In the genomic region with DNA sequence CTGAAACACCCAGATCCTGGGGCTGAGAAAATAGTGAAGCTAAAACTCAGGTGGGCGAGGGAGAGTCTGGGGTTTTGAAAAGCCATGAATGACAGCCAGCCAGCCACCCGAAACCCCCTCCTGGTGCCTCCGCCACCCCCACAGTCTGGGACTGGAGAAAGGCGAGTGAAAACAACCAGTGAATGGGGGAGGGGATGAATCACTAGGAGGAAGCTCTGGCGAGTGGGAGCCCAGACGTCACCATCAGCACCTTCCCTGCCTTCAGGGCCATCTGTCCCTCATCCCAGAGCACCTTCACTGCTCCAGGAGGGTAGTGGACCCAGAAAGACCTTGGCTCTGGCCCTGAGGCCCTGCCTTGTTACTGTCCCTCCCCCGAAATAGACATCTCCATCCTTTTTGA, we compare ENCODE assay signal across 16 cellular contexts. TPM values are rescaled to one million over a fixed set of nuclear protein-coding genes. Genes with fewer than 3 reads are reported as not detected.
DNase-seq lines count a peak whose midpoint lies in the region; ATAC-seq, FAIRE-seq and TF ChIP-seq lines count a peak whose summit lies in the region.
"Had no signal": no experiment of that assay in that cellular context is flagged by ENCODE, and none has a peak within 500 bp of the region (broad histone marks: within the 10 kb centered on the region; RNA-seq: fewer than 3 reads in every experiment).

No MANE protein-coding gene starts in this region.

- no peaks in the 10 kb centered on the region for H3K27me3 ChIP-seq in CD4-positive, alpha-beta T cell (ENCODE audit: control insufficient read depth, insufficient read depth, low read length)
- no peaks in the 10 kb centered on the region for H3K27me3 ChIP-seq in colonic mucosa

- intact Hi-C loops in CD4-positive, alpha-beta T cell (cut with DNase I, micrococcal nuclease) = no loop called here
- intact Hi-C loops in posterior vena cava (cut with DNase I) (no loop called here), colonic mucosa (cut with DNase I) (no loop called here), kidney (cut with DNase I) (no loop called here)

- peaks cover 74% of the 10 kb centered on the region for H3K4me1 Mint-ChIP-seq in CD4-positive, alpha-beta T cell (ENCODE audit: low read depth)
- peaks cover 46% of the 10 kb centered on the region for H3K4me1 Mint-ChIP-seq in activated T-helper 17 cell treated with anti-CD3 and anti-CD28 coated beads, Interleukin-2, amount 50 U/mL, for 72 hours

- CTCF ChIA-PET in CD4-positive, alpha-beta T cell (lab: Charles Lee) = no interaction called here

- TF ChIP-seq CTCF in CD4-positive, alpha-beta T cell (IDR thresholded peaks at IDR 0.05) = no peak
- TF ChIP-seq CTCF in colonic mucosa (IDR thresholded peaks at IDR 0.05) (no peak), kidney (IDR thresholded peaks at IDR 0.05; ENCODE audit: borderline replicate concordance, extremely low read depth, insufficient read depth) (no peak)

- H3K9me3 ChIP-seq in CD4-positive, alpha-beta T cell (ENCODE audit: control insufficient read depth, low read length) = no peaks in the 10 kb centered on the region
- H3K9me3 ChIP-seq in colonic mucosa (no peaks in the 10 kb centered on the region), kidney (ENCODE audit: control insufficient read depth in 1 of 2, low read length in 2 of 2) (no peaks in the 10 kb centered on the region)

- H3K9me3 Mint-ChIP-seq in CD4-positive, alpha-beta T cell = no peaks in the 10 kb centered on the region
- no peaks in the 10 kb centered on the region for H3K9me3 Mint-ChIP-seq in activated T-helper 17 cell treated with anti-CD3 and anti-CD28 coated beads, Interleukin-2, amount 50 U/mL, for 72 hours

- no peaks in the 10 kb centered on the region for H3K36me3 Mint-ChIP-seq in CD4-positive, alpha-beta T cell (ENCODE audit: low read depth)
- peaks cover 93% of the 10 kb centered on the region for H3K36me3 Mint-ChIP-seq in activated T-helper 17 cell treated with anti-CD3 and anti-CD28 coated beads, Interleukin-2, amount 50 U/mL, for 72 hours (ENCODE audit: low read depth)
- H3K36me3 Mint-ChIP-seq: activated naive CD8-positive, alpha-beta T cell had no signal

- no peak for DNase-seq in CD4-positive, alpha-beta T cell
- DNase-seq in RPMI8226 = peak; percentile 23
- DNase-seq in stimulated activated CD4-positive, alpha-beta T cell treated with anti-CD3 and anti-CD28 coated beads, Interleukin-12 subunit alpha, Interleukin-12 subunit beta, amount 100 ng/mL, for 4 hours = peak; percentile 48
- no peak for DNase-seq in ecto neural progenitor cell (ENCODE audit: low spot score)
- DNase-seq in posterior vena cava (ENCODE audit: low spot score) = no peak
- DNase-seq in colonic mucosa = no peak
- DNase-seq in kidney = no peak
- DNase-seq: AML-193; central memory CD4-positive, alpha-beta T cell; NCI-H1048; NCI-H446 treated with DMSO at 0.1 percent for 48 hours had no signal

- H3K27ac Mint-ChIP-seq in CD4-positive, alpha-beta T cell = peak overlapping the region; percentile 75
- H3K27ac Mint-ChIP-seq in activated T-helper 17 cell treated with anti-CD3 and anti-CD28 coated beads, Interleukin-2, amount 50 U/mL, for 72 hours = peak overlapping the region; percentile 93
- H3K27ac Mint-ChIP-seq: activated naive CD8-positive, alpha-beta T cell had no signal

- POLR2A ChIA-PET in CD4-positive, alpha-beta T cell (lab: Charles Lee) = interaction anchor here (0.7 kb wide), 1 partner anchor 14 kb away, joined by 4 read pairs; no protein-coding TSS in a partner anchor

- H3K4me3 ChIP-seq in colonic mucosa = no peak overlapping the region
- H3K4me3 ChIP-seq in kidney (ENCODE audit: low read length in 2 of 2) = no peak overlapping the region
- H3K4me3 ChIP-seq: lung had no signal

- H3K27me3 Mint-ChIP-seq in CD4-positive, alpha-beta T cell = no peaks in the 10 kb centered on the region
- H3K27me3 Mint-ChIP-seq in activated T-helper 17 cell treated with anti-CD3 and anti-CD28 coated beads, Interleukin-2, amount 50 U/mL, for 72 hours = no peaks in the 10 kb centered on the region
- H3K27me3 Mint-ChIP-seq: activated naive CD8-positive, alpha-beta T cell had no signal

- H3K9ac ChIP-seq in colonic mucosa (ENCODE audit: low read depth in 2 of 2, low read length in 2 of 2) = no peak overlapping the region
- peak overlapping the region in 1 of 2 donors; percentile 34 for H3K9ac ChIP-seq in kidney (ENCODE audit: low read length in 2 of 2)

- FAIRE-seq in kidney (lab: Jason Lieb, UNC) = no peak

- no peaks in the 10 kb centered on the region for H3K36me3 ChIP-seq in colonic mucosa
- H3K36me3 ChIP-seq in kidney (ENCODE audit: control insufficient read depth in 1 of 2, insufficient read depth in 2 of 2, low read length in 2 of 2) = peaks cover 4% of the 10 kb centered on the region in 2 donors

- H3K4me3 Mint-ChIP-seq in CD4-positive, alpha-beta T cell = peak overlapping the region; percentile 59
- peak overlapping the region; percentile 94 for H3K4me3 Mint-ChIP-seq in activated T-helper 17 cell treated with anti-CD3 and anti-CD28 coated beads, Interleukin-2, amount 50 U/mL, for 72 hours
- H3K4me3 Mint-ChIP-seq: activated naive CD8-positive, alpha-beta T cell had no signal

- peak overlapping the region; percentile 37 for H3K27ac ChIP-seq in CD4-positive, alpha-beta T cell (ENCODE audit: low read depth, low read length)
- H3K27ac ChIP-seq in colonic mucosa (no peak overlapping the region), kidney (ENCODE audit: low read depth in 2 of 2, low read length in 2 of 2) (no peak overlapping the region)

- no peak for ATAC-seq in CD4-positive, alpha-beta T cell (ENCODE audit: poor library complexity)
- peak; percentile 52 for ATAC-seq in activated T-helper 17 cell treated with anti-CD3 and anti-CD28 coated beads, Interleukin-2, amount 50 U/mL, for 72 hours (replicated peaks)
- ATAC-seq: esophagus mucosa had no signal

- H3K4me1 ChIP-seq in colonic mucosa = no peaks in the 10 kb centered on the region
- H3K4me1 ChIP-seq in kidney (ENCODE audit: control insufficient read depth in 1 of 2, insufficient read depth in 1 of 2, low read depth in 1 of 2, low read length in 2 of 2) = peaks cover 5% of the 10 kb centered on the region in 2 donors

RNA-seq across cellular contexts. Expression of gene RORC, which starts 9.2 kb away (rescaled TPM):
- 1 to 10 TPM; 3.6 to 3.7 TPM for total RNA-seq in CD4-positive, alpha-beta T cell
- total RNA-seq in activated T-helper 17 cell treated with anti-CD3 and anti-CD28 coated beads, Interleukin-2, amount 50 U/mL, for 72 hours = 10 to 100 TPM; 39.5 to 55.2 TPM
- total RNA-seq in posterior vena cava (not detected), colonic mucosa (10 to 100 TPM; 20.5 to 27.7 TPM), kidney (19.1 TPM)
- 34.5 TPM for polyA plus RNA-seq in kidney (ENCODE audit: insufficient read depth, low read depth, low replicate concordance)

RNA-seq across cellular contexts. Expression of gene LINGO4, which starts 17.2 kb away (rescaled TPM):
- total RNA-seq in CD4-positive, alpha-beta T cell = under 1 TPM; 0.06 to 0.16 TPM
- total RNA-seq in activated T-helper 17 cell treated with anti-CD3 and anti-CD28 coated beads, Interleukin-2, amount 50 U/mL, for 72 hours = 1 to 10 TPM; 1.3 to 4.0 TPM
- total RNA-seq in posterior vena cava (not detected), colonic mucosa (under 1 TPM; 0.12 to 0.13 TPM), kidney (0.41 TPM)
- polyA plus RNA-seq in kidney (ENCODE audit: insufficient read depth, low read depth, low replicate concordance) = 0.32 TPM
- total RNA-seq: esophagus mucosa, subcutaneous adipose tissue had no signal

RNA-seq across cellular contexts. Expression of gene C2CD4D, which starts 17.2 kb away (rescaled TPM):
- under 1 TPM; 0.75 to 0.88 TPM for total RNA-seq in CD4-positive, alpha-beta T cell
- 1 to 10 TPM; 3.9 to 5.6 TPM for total RNA-seq in activated T-helper 17 cell treated with anti-CD3 and anti-CD28 coated beads, Interleukin-2, amount 50 U/mL, for 72 hours
- total RNA-seq in posterior vena cava (not detected), colonic mucosa (1 to 10 TPM in 1 of 2 donors, under 1 TPM in 1; 0.85 to 1.6 TPM), kidney (0.57 TPM)
- polyA plus RNA-seq in kidney (ENCODE audit: insufficient read depth, low read depth, low replicate concordance) = 0.43 TPM

RNA-seq across cellular contexts. Expression of gene THEM5, which starts 31.1 kb away (rescaled TPM):
- total RNA-seq in CD4-positive, alpha-beta T cell = not detected
- not detected for total RNA-seq in activated T-helper 17 cell treated with anti-CD3 and anti-CD28 coated beads, Interleukin-2, amount 50 U/mL, for 72 hours
- total RNA-seq in posterior vena cava = not detected
- not detected for total RNA-seq in colonic mucosa
- total RNA-seq in kidney = not detected
- not detected for polyA plus RNA-seq in kidney (ENCODE audit: insufficient read depth, low read depth, low replicate concordance)
- total RNA-seq: lung, subcutaneous adipose tissue had no signal
- polyA plus RNA-seq: lung had no signal

RNA-seq across cellular contexts. Expression of gene TDRKH, which starts 32.1 kb away (rescaled TPM):
- total RNA-seq in CD4-positive, alpha-beta T cell = 1 to 10 TPM; 6.1 to 6.4 TPM
- 10 to 100 TPM; 20.3 to 21.8 TPM for total RNA-seq in activated T-helper 17 cell treated with anti-CD3 and anti-CD28 coated beads, Interleukin-2, amount 50 U/mL, for 72 hours
- total RNA-seq in posterior vena cava = 1 to 10 TPM; 4.7 to 5.1 TPM
- total RNA-seq in colonic mucosa = 1 to 10 TPM; 6.8 to 9.1 TPM
- 13.5 TPM for total RNA-seq in kidney
- 5.3 TPM for polyA plus RNA-seq in kidney (ENCODE audit: insufficient read depth, low read depth, low replicate concordance)

Comparison
In these comparisons a context has a peak if more than half of its experiments do, and no peak if none do; other contexts are left out.
1. DNase-seq: peak in RPMI8226 (single experiment) and stimulated activated CD4-positive, alpha-beta T cell treated with anti-CD3 and anti-CD28 coated beads, Interleukin-12 subunit alpha, Interleukin-12 subunit beta, amount 100 ng/mL, for 4 hours (single experiment); none in CD4-positive, alpha-beta T cell (0 of 10), ecto neural progenitor cell (single experiment), posterior vena cava (single experiment), colonic mucosa (single experiment) and kidney (single experiment).
2. RNA of gene RORC, which starts 9.2 kb away (total RNA-seq): 39.5 to 55.2 TPM in activated T-helper 17 cell treated with anti-CD3 and anti-CD28 coated beads, Interleukin-2, amount 50 U/mL, for 72 hours, 20.5 to 27.7 TPM in colonic mucosa, 19.1 TPM in kidney (single experiment) and 3.6 to 3.7 TPM in CD4-positive, alpha-beta T cell; not detected in posterior vena cava; every median in the first group is over 4 times any median in the second.